9 cellular contexts compared by ENCODE assay signal in the genomic region with DNA sequence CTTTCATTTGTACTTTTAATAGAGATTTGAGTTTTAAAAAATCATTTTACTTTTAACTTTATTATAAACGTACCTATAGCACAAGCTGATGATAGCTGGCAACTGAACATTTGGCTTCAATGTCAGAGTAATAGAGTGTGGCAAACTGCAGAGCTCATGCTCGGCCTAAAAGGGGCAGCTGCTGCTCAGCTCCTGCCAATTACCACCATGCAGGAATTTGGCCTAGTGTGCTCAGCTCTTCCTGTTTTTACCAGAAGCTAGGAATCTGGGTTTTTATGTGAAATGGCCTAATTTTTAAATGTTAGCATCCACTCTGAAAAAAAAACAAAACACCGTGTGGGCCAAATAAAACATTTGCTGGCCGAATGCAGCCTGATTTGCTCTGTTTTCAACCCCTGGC. TPM values are rescaled to one million over a fixed set of nuclear protein-coding genes. Genes with fewer than 3 reads are reported as not detected.
DNase-seq lines count a peak whose midpoint lies in the region; ATAC-seq and TF ChIP-seq lines count a peak whose summit lies in the region.
"Had no signal": no experiment of that assay in that cellular context is flagged by ENCODE, and none has a peak within 500 bp of the region (broad histone marks: within the 10 kb centered on the region; RNA-seq: fewer than 3 reads in every experiment).

No MANE protein-coding gene starts in this region.

- peak overlapping the region; percentile 93 for H3K27ac Mint-ChIP-seq in CD4-positive, alpha-beta T cell
- peak overlapping the region; percentile 94 for H3K27ac Mint-ChIP-seq in central memory CD8-positive, alpha-beta T cell (ENCODE audit: low read depth)

- H3K9me3 Mint-ChIP-seq in CD4-positive, alpha-beta T cell, result no peaks in the 10 kb centered on the region
- H3K9me3 Mint-ChIP-seq in central memory CD8-positive, alpha-beta T cell, result no peaks in the 10 kb centered on the region
- H3K9me3 Mint-ChIP-seq: IgD-negative memory B cell had no signal

- DNase-seq in CD4-positive, alpha-beta T cell, result no peak
- DNase-seq in NB4 (ENCODE audit: low read depth) (peak; percentile 39), glomerular visceral epithelial cell (ENCODE audit: extremely low spot score) (no peak), GM10248 (ENCODE audit: extremely low spot score) (no peak)
- DNase-seq in central memory CD8-positive, alpha-beta T cell (ENCODE audit: low spot score in 2 of 2), result no peak

- H3K4me3 Mint-ChIP-seq in CD4-positive, alpha-beta T cell, result peak overlapping the region; percentile 91
- H3K4me3 Mint-ChIP-seq in central memory CD8-positive, alpha-beta T cell, result peak overlapping the region; percentile 83

- H3K27me3 ChIP-seq in CD4-positive, alpha-beta T cell (ENCODE audit: control insufficient read depth, insufficient read depth, low read length), result no peaks in the 10 kb centered on the region
- no peaks in the 10 kb centered on the region for H3K27me3 ChIP-seq in muscle layer of duodenum (ENCODE audit: low read depth, low read length)

- CTCF ChIA-PET in CD4-positive, alpha-beta T cell (lab: Charles Lee), result interaction anchor here (1.0 to 1.5 kb wide), 2 partner anchors 13 to 42 kb away, joined by 3 to 4 read pairs; partner anchors contain the start of gene EFCAB12
- CTCF ChIA-PET in GM10248 (lab: Yijun Ruan, JAX), result interaction anchor here (1.2 to 4.6 kb wide), 2 partner anchors 58 to 125 kb away, joined by 3 to 17 read pairs; no protein-coding TSS in a partner anchor

- TF ChIP-seq CTCF in CD4-positive, alpha-beta T cell (IDR thresholded peaks at IDR 0.05), result no peak
- no peak for TF ChIP-seq CTCF in NB4 (IDR thresholded peaks at IDR 0.05; ENCODE audit: low read depth, low read length)
- TF ChIP-seq CTCF in GM10248 (IDR thresholded peaks at IDR 0.05; ENCODE audit: control extremely low read depth, extremely low read depth, low read depth, missing control alignments), result no peak

- intact Hi-C loops in CD4-positive, alpha-beta T cell (cut with DNase I, micrococcal nuclease), result loop anchor here (5.0 kb wide), 4 partner anchors 41 to 714 kb away; partner anchors contain the start of genes RAB7A (in 1 of the 2) and TMCC1 (in 1 of the 2)

- H3K9me3 ChIP-seq in CD4-positive, alpha-beta T cell (ENCODE audit: control insufficient read depth, low read length), result no peaks in the 10 kb centered on the region
- H3K9me3 ChIP-seq in muscle layer of duodenum (ENCODE audit: control insufficient read depth in 1 of 2, low read length in 2 of 2), result no peaks in the 10 kb centered on the region

- POLR2A ChIA-PET in CD4-positive, alpha-beta T cell (lab: Charles Lee), result interaction anchor here (1.2 to 4.5 kb wide), 9 partner anchors 8 to 451 kb away, joined by 4 to 62 read pairs (median 17); partner anchors contain the start of genes EFCAB12 and TMCC1
- POLR2A ChIA-PET in GM10248 (lab: Yijun Ruan, JAX), result interaction anchor here (0.6 kb wide), 1 partner anchor 126 kb away, joined by 3 read pairs; a partner anchor contains a TSS

- H3K36me3 Mint-ChIP-seq in CD4-positive, alpha-beta T cell (ENCODE audit: low read depth), result peaks cover 24% of the 10 kb centered on the region
- H3K36me3 Mint-ChIP-seq in central memory CD8-positive, alpha-beta T cell (ENCODE audit: insufficient read depth), result peaks cover 21% of the 10 kb centered on the region

- no peak for TF ChIP-seq POLR2A in NB4 (IDR thresholded peaks at IDR 0.05; ENCODE audit: extremely low read depth, insufficient read length)

- H3K27me3 Mint-ChIP-seq in CD4-positive, alpha-beta T cell, result no peaks in the 10 kb centered on the region
- H3K27me3 Mint-ChIP-seq in central memory CD8-positive, alpha-beta T cell, result no peaks in the 10 kb centered on the region

- peaks cover 11 to 36% of the 10 kb centered on the region in 2 donors for H3K4me1 ChIP-seq in muscle layer of duodenum (ENCODE audit: control insufficient read depth in 1 of 2, insufficient read depth in 2 of 2, low read length in 2 of 2)

- H3K36me3 ChIP-seq in muscle layer of duodenum (ENCODE audit: control insufficient read depth in 1 of 2, insufficient read depth in 2 of 2, low read length in 2 of 2), result peaks cover 7 to 11% of the 10 kb centered on the region in 2 donors

- H3K4me3 ChIP-seq in NB4 (ENCODE audit: low read depth, low read length) (peak overlapping the region; percentile 84), muscle layer of duodenum (ENCODE audit: low read depth in 1 of 2, low read length in 2 of 2) (peak overlapping the region; percentile 10 to 92)

- H3K27ac ChIP-seq in CD4-positive, alpha-beta T cell (ENCODE audit: low read depth, low read length), result peak overlapping the region; percentile 83
- peak overlapping the region; percentile 64 for H3K27ac ChIP-seq in muscle layer of duodenum (ENCODE audit: low read length)

- peaks cover 70% of the 10 kb centered on the region for H3K4me1 Mint-ChIP-seq in CD4-positive, alpha-beta T cell (ENCODE audit: low read depth)
- H3K4me1 Mint-ChIP-seq in central memory CD8-positive, alpha-beta T cell, result peaks cover 45% of the 10 kb centered on the region

- no peak for ATAC-seq in CD4-positive, alpha-beta T cell (ENCODE audit: poor library complexity)
- ATAC-seq in central memory CD8-positive, alpha-beta T cell (replicated peaks; ENCODE audit: extremely low read depth, poor library complexity, severe bottlenecking), result no peak
- no peak for ATAC-seq in HG02970 (IDR thresholded peaks at IDR 0.05; ENCODE audit: low FRiP score, unreplicated experiment)
- no peak for ATAC-seq in GM21717 (IDR thresholded peaks at IDR 0.05; ENCODE audit: unreplicated experiment)

RNA-seq across cellular contexts. Expression of gene IFT122, which starts 1.8 kb away (rescaled TPM):
- 10 to 100 TPM; 22.7 to 26.7 TPM for total RNA-seq in CD4-positive, alpha-beta T cell

RNA-seq across cellular contexts. Expression of gene MBD4, which starts 2.0 kb away (rescaled TPM):
- 10 to 100 TPM; 62.0 to 63.9 TPM for total RNA-seq in CD4-positive, alpha-beta T cell

RNA-seq across cellular contexts. Expression of gene EFCAB12, which starts 13.3 kb away (rescaled TPM):
- total RNA-seq in CD4-positive, alpha-beta T cell, result 1 to 10 TPM; 3.2 to 3.4 TPM
